Comparison of ENCODE assay signal across 22 cellular contexts in the genomic region with DNA sequence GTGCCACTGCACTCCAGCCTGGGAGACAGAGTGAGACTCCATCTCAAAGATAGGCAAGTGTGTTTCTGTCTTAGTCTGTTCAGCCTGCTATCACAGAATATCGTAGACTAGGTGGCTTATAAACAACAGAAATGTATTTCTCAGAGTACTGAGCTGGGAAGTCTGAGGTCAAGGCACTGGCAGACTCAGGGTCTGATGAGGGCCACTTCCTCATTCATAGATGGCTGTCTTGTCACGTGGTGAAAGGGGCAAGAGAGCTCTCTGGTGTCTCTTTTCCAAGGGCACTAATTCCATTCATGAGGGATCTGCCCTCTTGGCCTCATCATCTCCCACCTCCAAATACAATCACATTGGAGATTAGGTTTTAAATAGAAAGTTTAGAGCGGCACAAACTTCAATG.
"Had no signal": no experiment of that assay in that cellular context is flagged by ENCODE, and none has a peak within 500 bp of the region (broad histone marks: within the 10 kb centered on the region; RNA-seq: fewer than 3 reads in every experiment).

No MANE protein-coding gene starts in this region.

- FAIRE-seq: kidney, pancreas had no signal

- H3K9me3 ChIP-seq: lower lobe of right lung, pancreas, spleen, testis, tibial nerve, upper lobe of right lung, vagina had no signal

- H2AFZ ChIP-seq: hepatocyte had no signal

- H3K4me2 ChIP-seq: hepatocyte had no signal

- H3K36me3 ChIP-seq: left ventricle myocardium inferior, lower lobe of right lung, pancreas, spleen, tibial nerve, upper lobe of right lung, vagina had no signal

- H3K4me3 ChIP-seq: hepatocyte, left ventricle myocardium inferior, lower lobe of right lung, pancreas, spleen, testis, tibial nerve, upper lobe of right lung, vagina had no signal

- DNase-seq: dermis blood vessel endothelial cell; foreskin keratinocyte; head of caudate nucleus; kidney; left cardiac atrium; left ventricle myocardium inferior; lower lobe of right lung; natural killer cell; nucleus accumbens; pancreas; spleen; stimulated activated CD4-positive, alpha-beta T cell treated with anti-CD3 and anti-CD28 coated beads, Interleukin-15, amount 100 ng/mL, for 24 hours; stimulated activated CD4-positive, alpha-beta T cell treated with anti-CD3 and anti-CD28 coated beads, Interleukin-1b, Interleukin-23, amount 100 ng/mL, for 48 hours; stimulated activated CD4-positive, alpha-beta T cell treated with anti-CD3 and anti-CD28 coated beads, Interleukin-4, amount 100 ng/mL, for 24 hours; stimulated activated naive B cell treated with anti-CD40 and anti-IgM and Interleukin-4, amounts not matched to agents 10 μg/mL and 1 μg/mL and 100 μg/mL, for 72 hours; stimulated activated naive CD8-positive, alpha-beta T cell treated with anti-CD3 and anti-CD28 coated beads, Interleukin-15, amount 100 ng/mL, for 72 hours; testis; upper lobe of right lung had no signal

- H3K27ac ChIP-seq: foreskin keratinocyte, hepatocyte, left ventricle myocardium inferior, lower lobe of right lung, pancreas, spleen, testis, tibial nerve, upper lobe of right lung, vagina had no signal

- H3K27me3 ChIP-seq: foreskin keratinocyte, testis, vagina had no signal

- H3K4me1 ChIP-seq: foreskin keratinocyte, left ventricle myocardium inferior, lower lobe of right lung, pancreas, spleen, testis, tibial nerve, upper lobe of right lung, vagina had no signal

- ATAC-seq: foreskin keratinocyte; left cardiac atrium; lower lobe of right lung; natural killer cell; pancreas; sciatic nerve; stimulated activated naive B cell treated with anti-CD40 and anti-IgM and Interleukin-4, amounts not matched to agents 10 μg/mL and 1 μg/mL and 100 μg/mL, for 72 hours; stimulated activated naive CD8-positive, alpha-beta T cell treated with anti-CD3 and anti-CD28 coated beads, Interleukin-15, amount 100 ng/mL, for 72 hours; upper lobe of right lung had no signal

- H3K79me2 ChIP-seq: hepatocyte had no signal
